Comparison of ENCODE assay signal across 1 cellular context in genomic region chr1:148529101-148529567, GRCh38.
A peak's percentile ranks its signal among the peaks of the same experiment; 100 is the strongest.
TF ChIP-seq lines count a peak whose summit lies in the region.

No MANE protein-coding gene starts in this region.

TF ChIP-seq in GM12878, 131 proteins besides CTCF, POLR2A, EP300 and RAD21:
- TF ChIP-seq ZSCAN29 (IDR thresholded peaks at IDR 0.05), result 0 out of 2 replicates have a peak, but pooled peaks have one; percentile 68
- TF ChIP-seq IKZF2 (IDR thresholded peaks at IDR 0.05), result 0 out of 4 replicates have a peak, but pooled peaks of 1 of the 2 experiments have one; percentile 10
- TF ChIP-seq ZNF24 (IDR thresholded peaks at IDR 0.05), result peak; percentile 98
- TF ChIP-seq SREBF2 (IDR thresholded peaks at IDR 0.05; ENCODE audit: low read length), result peak; percentile 75
- TF ChIP-seq ZNF217 (IDR thresholded peaks at IDR 0.05), result peak; percentile 42; the same call in 1 of the 2 replicates
